ENCODE assay signal across 17 cellular contexts in genomic region chr20:43320536-43320935, GRCh38.
DNase-seq lines count a peak whose midpoint lies in the region; ATAC-seq, FAIRE-seq and TF ChIP-seq lines count a peak whose summit lies in the region.
"Had no signal": no experiment of that assay in that cellular context is flagged by ENCODE, and none has a peak within 500 bp of the region (broad histone marks: within the 10 kb centered on the region; RNA-seq: fewer than 3 reads in every experiment).

No MANE protein-coding gene starts in this region.

- no peak overlapping the region for H3K9ac ChIP-seq in GM12878 (ENCODE audit: control insufficient read depth, insufficient read depth, low read length)
- no peak overlapping the region for H3K9ac ChIP-seq in liver (ENCODE audit: low read depth in 1 of 2, low read length in 2 of 2)
- no peak overlapping the region for H3K9ac ChIP-seq in MM.1S (ENCODE audit: low read length)

- SMC1A ChIA-PET in GM12878 (lab: Charles Lee; ENCODE audit: uncharacterized antibody, unreplicated experiment): no interaction called here

- H3K4me3 ChIP-seq in A673 (ENCODE audit: low read depth, low read length, poor library complexity, severe bottlenecking): no peak overlapping the region
- H3K4me3 ChIP-seq in HEK293 (ENCODE audit: low read depth, low read length): no peak overlapping the region
- H3K4me3 ChIP-seq in GM12878: no peak overlapping the region
- no peak overlapping the region for H3K4me3 ChIP-seq in liver (ENCODE audit: low read depth in 1 of 3, low read length in 3 of 3)
- H3K4me3 ChIP-seq in MM.1S (ENCODE audit: low read length): no peak overlapping the region
- H3K4me3 ChIP-seq in esophagus muscularis mucosa: no peak overlapping the region
- H3K4me3 ChIP-seq in Peyer's patch: no peak overlapping the region
- H3K4me3 ChIP-seq: HAP-1 had no signal

- 0% methylated on average over 3 of the region's 3 CpGs for WGBS in GM12878 (ENCODE audit: insufficient coverage, insufficient replicate concordance, low lambda C conversion rate, missing lambda C conversion rate)
- WGBS in liver: 64% methylated on average over 3 of the region's 3 CpGs
- WGBS in esophagus muscularis mucosa: 57% methylated on average over 3 of the region's 3 CpGs

- H4K20me1 ChIP-seq in GM12878 (ENCODE audit: control insufficient read depth, insufficient read depth) (no peaks in the 10 kb centered on the region), MM.1S (ENCODE audit: insufficient read depth, low read length) (no peaks in the 10 kb centered on the region)

- TF ChIP-seq CTCF in A673 (conservative IDR thresholded peaks at IDR 0.05; ENCODE audit: low read depth, low read length) (no peak), HEK293 (tag by site-specific recombination; IDR thresholded peaks at IDR 0.05) (no peak), GM12878 (IDR thresholded peaks at IDR 0.05 in 2 of 3, conservative IDR thresholded peaks at IDR 0.05 in 1 of 3; ENCODE audit: control insufficient read depth in 2 of 3, extremely low read depth in 1 of 3, insufficient read depth in 1 of 3, low read depth in 3 of 3, low read length in 3 of 3) (no peak), liver (IDR thresholded peaks at IDR 0.05; ENCODE audit: low read depth, low read length, missing input control) (no peak), MM.1S (IDR thresholded peaks at IDR 0.05; ENCODE audit: low read length) (no peak), esophagus muscularis mucosa (IDR thresholded peaks at IDR 0.05) (no peak), Peyer's patch (IDR thresholded peaks at IDR 0.05) (no peak)

- no peak overlapping the region for H2AFZ ChIP-seq in GM12878 (ENCODE audit: control insufficient read depth, low read depth, low read length)
- H2AFZ ChIP-seq in MM.1S (ENCODE audit: low read length): no peak overlapping the region

- in situ Hi-C loops in GM12878 (cut with MboI): no loop called here

- H3K4me1 ChIP-seq in A673 (ENCODE audit: insufficient read depth, low read length, poor library complexity, severe bottlenecking) (no peaks in the 10 kb centered on the region), HEK293 (ENCODE audit: control insufficient read depth, insufficient read depth, low read length) (no peaks in the 10 kb centered on the region), GM12878 (ENCODE audit: control insufficient read depth, insufficient read depth, low read length) (no peaks in the 10 kb centered on the region), liver (ENCODE audit: control insufficient read depth in 4 of 4, insufficient read depth in 4 of 4, low read length in 3 of 4) (no peaks in the 10 kb centered on the region), MM.1S (ENCODE audit: low read length) (no peaks in the 10 kb centered on the region), esophagus muscularis mucosa (peaks cover 0 to 5% (median 0%) of the 10 kb centered on the region in 4 donors), Peyer's patch (no peaks in the 10 kb centered on the region)
- H3K4me1 ChIP-seq: HAP-1 had no signal

- POLR2A ChIA-PET in A673 (lab: Charles Lee; ENCODE audit: low non-redundant PET): no interaction called here
- POLR2A ChIA-PET in HEK293 (lab: Yijun Ruan, JAX): no interaction called here
- POLR2A ChIA-PET in GM12878 (lab: Charles Lee): no interaction called here

- no peak for TF ChIP-seq RAD21 in GM12878 (IDR thresholded peaks at IDR 0.05; ENCODE audit: insufficient read depth, low read depth, low read length)
- no peak for TF ChIP-seq RAD21 in liver (IDR thresholded peaks at IDR 0.05)

- H3F3A ChIP-seq in MM.1S (ENCODE audit: insufficient read depth, low read length): no peaks in the 10 kb centered on the region

- no peak for FAIRE-seq in GM12878 (lab: Jason Lieb, UNC)
- FAIRE-seq: D721Med, G401.6, GM12892, H1 had no signal

- no peak for ATAC-seq in GM12878
- ATAC-seq: CD8-positive, alpha-beta T cell had no signal

- DNase-seq in A673 (ENCODE audit: low spot score) (peak; percentile 4), GM12878 (ENCODE audit: low read depth, low spot score) (no peak), MM.1S (no peak), activated gamma-delta T cell (lab: John Stamatoyannopoulos, UW) (no peak), esophagus muscularis mucosa (ENCODE audit: extremely low spot score) (no peak), Peyer's patch (no peak)
- DNase-seq: CD8-positive, alpha-beta T cell; COR-L47; DMS153; Karpas-422 had no signal

- no peak overlapping the region for H3K27ac ChIP-seq in A673 (ENCODE audit: low read depth, low read length, poor library complexity, severe bottlenecking)
- H3K27ac ChIP-seq in HEK293 (ENCODE audit: extremely low read depth, low read depth, low read length): no peak overlapping the region
- H3K27ac ChIP-seq in GM12878 (ENCODE audit: control insufficient read depth, insufficient read depth): no peak overlapping the region
- no peak overlapping the region for H3K27ac ChIP-seq in liver (ENCODE audit: low read depth in 1 of 2, low read length in 2 of 2)
- H3K27ac ChIP-seq in MM.1S (ENCODE audit: low read length): no peak overlapping the region
- no peak overlapping the region for H3K27ac ChIP-seq in esophagus muscularis mucosa (replicated peaks in 1 of 4)
- no peak overlapping the region for H3K27ac ChIP-seq in Peyer's patch

- H3K36me3 ChIP-seq in A673 (ENCODE audit: insufficient read depth, low read length, poor library complexity, severe bottlenecking): no peaks in the 10 kb centered on the region
- no peaks in the 10 kb centered on the region for H3K36me3 ChIP-seq in HEK293 (ENCODE audit: control insufficient read depth in 2 of 2, insufficient read depth in 1 of 2, low read length in 2 of 2)
- H3K36me3 ChIP-seq in GM12878 (ENCODE audit: control insufficient read depth in 2 of 2, insufficient read depth in 2 of 2, low read length in 1 of 2): no peaks in the 10 kb centered on the region
- no peaks in the 10 kb centered on the region for H3K36me3 ChIP-seq in liver (ENCODE audit: control insufficient read depth in 4 of 4, insufficient read depth in 3 of 4, low read depth in 1 of 4, low read length in 3 of 4)
- H3K36me3 ChIP-seq in MM.1S (replicated peaks; ENCODE audit: insufficient read depth, low read length): no peaks in the 10 kb centered on the region
- no peaks in the 10 kb centered on the region for H3K36me3 ChIP-seq in esophagus muscularis mucosa
- H3K36me3 ChIP-seq in Peyer's patch: no peaks in the 10 kb centered on the region
- H3K36me3 ChIP-seq: HAP-1 had no signal

- CTCF ChIA-PET in A673 (lab: Charles Lee): interaction anchor here (0.7 kb wide), 1 partner anchor 1250 kb away, joined by 3 read pairs; no protein-coding TSS in a partner anchor
- CTCF ChIA-PET in HEK293 (lab: Yijun Ruan, JAX): interaction anchor here (0.5 to 0.6 kb wide), 2 partner anchors 44 to 184 kb away, joined by 3 read pairs; no protein-coding TSS in a partner anchor
- CTCF ChIA-PET in GM12878 (lab: Yijun Ruan, JAX): no interaction called here

- TF ChIP-seq POLR2A in GM12878 (IDR thresholded peaks at IDR 0.05; ENCODE audit: low read depth, low read length): no peak
- no peak for TF ChIP-seq POLR2A in esophagus muscularis mucosa (IDR thresholded peaks at IDR 0.05; ENCODE audit: low read depth)
- no peak for TF ChIP-seq POLR2A in Peyer's patch (IDR thresholded peaks at IDR 0.05)

- no peak overlapping the region for H3K4me2 ChIP-seq in GM12878 (ENCODE audit: control insufficient read depth, insufficient read depth)
- H3K4me2 ChIP-seq in MM.1S (ENCODE audit: low read depth, low read length): no peak overlapping the region

- no peaks in the 10 kb centered on the region for H3K79me2 ChIP-seq in GM12878 (ENCODE audit: control insufficient read depth, insufficient read depth, low read length)
- no peaks in the 10 kb centered on the region for H3K79me2 ChIP-seq in MM.1S (ENCODE audit: low read length)

- H3K27me3 ChIP-seq in A673 (replicated peaks; ENCODE audit: insufficient read depth, low read depth, low read length, poor library complexity) (peaks cover 29% of the 10 kb centered on the region), GM12878 (replicated peaks in 1 of 2; ENCODE audit: control insufficient read depth in 2 of 2, insufficient read depth in 2 of 2, low read length in 1 of 2) (no peaks in the 10 kb centered on the region), liver (ENCODE audit: control insufficient read depth in 4 of 4, insufficient read depth in 4 of 4, low read length in 3 of 4) (peaks cover 0 to 9% (median 0%) of the 10 kb centered on the region in 4 donors), MM.1S (replicated peaks; ENCODE audit: insufficient read depth, low read length) (no peaks in the 10 kb centered on the region), esophagus muscularis mucosa (peaks cover 0 to 4% (median 0%) of the 10 kb centered on the region in 4 donors), Peyer's patch (no peaks in the 10 kb centered on the region)

- H3K9me3 ChIP-seq in A673 (ENCODE audit: low read depth, low read length, poor library complexity, severe bottlenecking): no peaks in the 10 kb centered on the region
- H3K9me3 ChIP-seq in HEK293 (ENCODE audit: control insufficient read depth, insufficient read depth, low read depth, low read length): no peaks in the 10 kb centered on the region
- H3K9me3 ChIP-seq in GM12878 (replicated peaks; ENCODE audit: control insufficient read depth, insufficient read depth, low read length): no peaks in the 10 kb centered on the region
- H3K9me3 ChIP-seq in liver (ENCODE audit: control insufficient read depth in 4 of 4, low read length in 3 of 4): no peaks in the 10 kb centered on the region
- H3K9me3 ChIP-seq in MM.1S (replicated peaks; ENCODE audit: insufficient read depth, low read length): no peaks in the 10 kb centered on the region
- H3K9me3 ChIP-seq in esophagus muscularis mucosa: no peaks in the 10 kb centered on the region
- no peaks in the 10 kb centered on the region for H3K9me3 ChIP-seq in Peyer's patch
- H3K9me3 ChIP-seq: HAP-1 had no signal

- RAD21 ChIA-PET in GM12878 (lab: Charles Lee; ENCODE audit: unreplicated experiment): no interaction called here

- TF ChIP-seq EP300 in GM12878 (IDR thresholded peaks at IDR 0.05; ENCODE audit: borderline replicate concordance in 1 of 2, control insufficient read depth in 1 of 2, low read depth in 2 of 2, low read length in 2 of 2) (no peak), esophagus muscularis mucosa (IDR thresholded peaks at IDR 0.05) (no peak)

- BruUV-seq in A673 (replicated peaks; lab: Mats Ljungman, UMichigan) (no TSS peak), GM12878 (replicated peaks; lab: Mats Ljungman, UMichigan) (no TSS peak)

- intact Hi-C loops in A673 (cut with micrococcal nuclease; ENCODE audit: unreplicated experiment) (no loop called here), GM12878 (cut with micrococcal nuclease; ENCODE audit: unreplicated experiment) (no loop called here), esophagus muscularis mucosa (cut with DNase I) (no loop called here)

- H3K9me2 ChIP-seq in MM.1S (replicated peaks; ENCODE audit: insufficient read depth, low read length): no peaks in the 10 kb centered on the region

TF ChIP-seq in HEK293, 187 proteins besides CTCF, POLR2A, EP300 and RAD21 (continues in another document):
- TF ChIP-seq ZNF785 (tag by site-specific recombination; IDR thresholded peaks at IDR 0.05): no peak
